8 cellular contexts compared by ENCODE assay signal in genomic region chrX:10769165-10769564, GRCh38.
DNase-seq lines count a peak whose midpoint lies in the region; ATAC-seq and TF ChIP-seq lines count a peak whose summit lies in the region.

No MANE protein-coding gene starts in this region.

- H3K27me3 ChIP-seq in GM23338 (ENCODE audit: insufficient read depth) (no peaks in the 10 kb centered on the region), WERI-Rb-1 (ENCODE audit: insufficient read depth, low read depth, severe bottlenecking) (no peaks in the 10 kb centered on the region)

- peak overlapping the region; percentile 58 for H3K4me2 ChIP-seq in GM23338

- DNase-seq in EH (ENCODE audit: low read depth) (peak; percentile 44), GM23338 (ENCODE audit: low spot score) (peak; percentile 74), NCI-H146 treated with DMSO at 0.1 percent for 48 hours (lab: John Stamatoyannopoulos, UW; ENCODE audit: unreplicated experiment) (peak; percentile 68), WERI-Rb-1 (no peak), iris pigment epithelial cell (ENCODE audit: low read depth) (peak; percentile 44)
- DNase-seq in activated naive CD4-positive, alpha-beta T cell treated with anti-CD3 and anti-CD28 coated beads, Interleukin-2, amount 50 U/mL, for 72 hours (ENCODE audit: low spot score in 2 of 2) = no peak
- DNase-seq in activated CD4-positive, alpha-beta memory T cell treated with anti-CD3 and anti-CD28 coated beads for 36 hours = no peak
- DNase-seq in activated naive CD4-positive, alpha-beta T cell treated with Interleukin-2 at 50 U/mL for 16 hours = no peak

- peak overlapping the region; percentile 9; the same call in 1 of the 2 replicates for H3K4me3 ChIP-seq in GM23338
- no peak overlapping the region for H3K4me3 ChIP-seq in WERI-Rb-1 (ENCODE audit: low read depth, low read length)

- 0 out of 2 replicates have a peak overlapping the region, but pooled peaks have one; percentile 8 for H3K27ac ChIP-seq in GM23338 (ENCODE audit: low read depth)
- no peak overlapping the region for H3K27ac ChIP-seq in WERI-Rb-1

- 0 out of 2 replicates have a peak overlapping the region, but pooled peaks have one; percentile 50 for H2AFZ ChIP-seq in GM23338

- H3K9me3 Mint-ChIP-seq in GM23338 = no peaks in the 10 kb centered on the region
- no peaks in the 10 kb centered on the region for H3K9me3 Mint-ChIP-seq in activated naive CD4-positive, alpha-beta T cell treated with anti-CD3 and anti-CD28 coated beads, Interleukin-2, amount 50 U/mL, for 72 hours
- no peaks in the 10 kb centered on the region for H3K9me3 Mint-ChIP-seq in activated CD4-positive, alpha-beta memory T cell treated with anti-CD3 and anti-CD28 coated beads for 36 hours

- H3F3A ChIP-seq in GM23338 (replicated peaks; ENCODE audit: low read depth) = no peaks in the 10 kb centered on the region

- CTCF ChIA-PET in activated CD4-positive, alpha-beta memory T cell treated with anti-CD3 and anti-CD28 coated beads for 36 hours (lab: Charles Lee) = no interaction called here

- H3K36me3 ChIP-seq in GM23338 (ENCODE audit: insufficient read depth) (no peaks in the 10 kb centered on the region), WERI-Rb-1 (no peaks in the 10 kb centered on the region)

- no peak overlapping the region; the same call in 1 of the 2 replicates for H3K27ac Mint-ChIP-seq in GM23338
- no peak overlapping the region for H3K27ac Mint-ChIP-seq in activated naive CD4-positive, alpha-beta T cell treated with anti-CD3 and anti-CD28 coated beads, Interleukin-2, amount 50 U/mL, for 72 hours
- no peak overlapping the region for H3K27ac Mint-ChIP-seq in activated CD4-positive, alpha-beta memory T cell treated with anti-CD3 and anti-CD28 coated beads for 36 hours

- no peaks in the 10 kb centered on the region for H4K20me1 ChIP-seq in GM23338 (replicated peaks; ENCODE audit: insufficient read depth)

- no peak overlapping the region for H3K4me3 Mint-ChIP-seq in GM23338
- H3K4me3 Mint-ChIP-seq in activated CD4-positive, alpha-beta memory T cell treated with anti-CD3 and anti-CD28 coated beads for 36 hours = no peak overlapping the region

- TF ChIP-seq CTCF in GM23338 (conservative IDR thresholded peaks at IDR 0.05; ENCODE audit: low read depth in 2 of 2) (peak; percentile 58 to 62), WERI-Rb-1 (IDR thresholded peaks at IDR 0.05; ENCODE audit: low read depth, low read length) (peak; percentile 55)

- ATAC-seq in GM23338 = peak; percentile 87
- no peak for ATAC-seq in activated naive CD4-positive, alpha-beta T cell treated with anti-CD3 and anti-CD28 coated beads, Interleukin-2, amount 50 U/mL, for 72 hours

- peaks cover 11% of the 10 kb centered on the region; the same call in 1 of the 2 replicates for H3K4me1 ChIP-seq in GM23338 (ENCODE audit: insufficient read depth)

- H3K4me1 Mint-ChIP-seq in GM23338 = peaks cover 16% of the 10 kb centered on the region
- no peaks in the 10 kb centered on the region for H3K4me1 Mint-ChIP-seq in activated CD4-positive, alpha-beta memory T cell treated with anti-CD3 and anti-CD28 coated beads for 36 hours (ENCODE audit: low read depth)

- no peaks in the 10 kb centered on the region for H3K9me3 ChIP-seq in WERI-Rb-1 (ENCODE audit: severe bottlenecking)

- H3K9me2 ChIP-seq in GM23338 (ENCODE audit: insufficient read depth) = no peaks in the 10 kb centered on the region

- no peaks in the 10 kb centered on the region for H3K79me2 ChIP-seq in GM23338 (replicated peaks; ENCODE audit: insufficient read depth)

- POLR2A ChIA-PET in activated CD4-positive, alpha-beta memory T cell treated with anti-CD3 and anti-CD28 coated beads for 36 hours (lab: Charles Lee) = no interaction called here

- H3K27me3 Mint-ChIP-seq in GM23338 (ENCODE audit: insufficient read depth, low read depth, poor library complexity) = no peaks in the 10 kb centered on the region
- H3K27me3 Mint-ChIP-seq in activated CD4-positive, alpha-beta memory T cell treated with anti-CD3 and anti-CD28 coated beads for 36 hours = no peaks in the 10 kb centered on the region

- intact Hi-C loops in activated CD4-positive, alpha-beta memory T cell treated with anti-CD3 and anti-CD28 coated beads for 36 hours (cut with micrococcal nuclease) = loop anchor here (1.0 kb wide), 1 partner anchor 580 kb away; no protein-coding TSS in a partner anchor

- H3K36me3 Mint-ChIP-seq in GM23338 (ENCODE audit: low read depth) = no peaks in the 10 kb centered on the region
- no peaks in the 10 kb centered on the region for H3K36me3 Mint-ChIP-seq in activated naive CD4-positive, alpha-beta T cell treated with anti-CD3 and anti-CD28 coated beads, Interleukin-2, amount 50 U/mL, for 72 hours
- no peaks in the 10 kb centered on the region for H3K36me3 Mint-ChIP-seq in activated CD4-positive, alpha-beta memory T cell treated with anti-CD3 and anti-CD28 coated beads for 36 hours

TF ChIP-seq in GM23338, 12 proteins besides CTCF, POLR2A, EP300 and RAD21:
- TF ChIP-seq REST (IDR thresholded peaks at IDR 0.05; ENCODE audit: unreplicated experiment) (no peak), ETS1 (IDR thresholded peaks at IDR 0.05) (no peak), NANOG (IDR thresholded peaks at IDR 0.05; ENCODE audit: borderline replicate concordance) (no peak), EZH2 (IDR thresholded peaks at IDR 0.05; ENCODE audit: low read depth, unreplicated experiment) (no peak)

Comparison
In these comparisons a context has a peak if more than half of its experiments do, and no peak if none do; other contexts are left out.
1. DNase-seq: peak in EH (single experiment), GM23338 (single experiment), NCI-H146 treated with DMSO at 0.1 percent for 48 hours (single experiment) and iris pigment epithelial cell (single experiment); none in WERI-Rb-1 (single experiment), activated naive CD4-positive, alpha-beta T cell treated with anti-CD3 and anti-CD28 coated beads, Interleukin-2, amount 50 U/mL, for 72 hours (0 of 2), activated CD4-positive, alpha-beta memory T cell treated with anti-CD3 and anti-CD28 coated beads for 36 hours (single experiment) and activated naive CD4-positive, alpha-beta T cell treated with Interleukin-2 at 50 U/mL for 16 hours (single experiment).